In the genomic region with DNA sequence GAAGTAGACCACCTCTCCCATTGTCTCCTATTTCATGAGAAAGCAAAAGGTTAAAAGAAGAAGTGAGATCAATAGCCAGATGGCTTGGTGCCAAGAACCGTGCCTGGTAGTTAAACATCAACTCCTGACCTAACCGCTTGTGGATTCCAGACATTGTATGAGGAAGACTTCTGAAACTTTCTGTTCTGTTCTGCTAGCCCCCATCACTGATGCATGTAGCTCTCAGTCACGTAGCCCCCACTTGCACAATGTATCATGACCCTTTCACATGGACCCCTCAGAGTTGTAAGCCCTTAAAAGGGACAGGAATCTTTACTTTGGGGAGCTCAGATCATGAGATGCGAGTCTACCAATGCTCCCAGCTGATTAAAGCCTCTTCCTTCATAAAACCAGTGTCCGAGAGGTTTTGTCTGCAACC, we compare ENCODE assay signal across 13 cellular contexts.
DNase-seq lines count a peak whose midpoint lies in the region; ATAC-seq, FAIRE-seq and TF ChIP-seq lines count a peak whose summit lies in the region.
"Had no signal": no experiment of that assay in that cellular context is flagged by ENCODE, and none has a peak within 500 bp of the region (broad histone marks: within the 10 kb centered on the region; RNA-seq: fewer than 3 reads in every experiment).

No MANE protein-coding gene starts in this region.

- H3K4me1 ChIP-seq in small intestine (ENCODE audit: control insufficient read depth in 2 of 2, insufficient read depth in 1 of 2, low read depth in 1 of 2, low read length in 1 of 2) (no peaks in the 10 kb centered on the region), tibial artery (no peaks in the 10 kb centered on the region)

- 59 to 65% (median 65%) methylated on average over 5 of the region's 5 CpGs for WGBS in small intestine, 3 donors

- intact Hi-C loops in tibial artery (cut with DNase I; ENCODE audit: low total_unique reads), result no loop called here

- DNase-seq in NCI-H748 (lab: John Stamatoyannopoulos, UW; ENCODE audit: unreplicated experiment), result peak; percentile 16
- DNase-seq in NCI-H748 treated with DMSO at 0.1 percent for 48 hours (lab: John Stamatoyannopoulos, UW), result no peak
- peak; percentile 4 for DNase-seq in NCI-H2171 (lab: John Stamatoyannopoulos, UW)
- DNase-seq in small intestine, result peak; percentile 76
- no peak for DNase-seq in tibial artery
- DNase-seq in OCI-M2 (lab: John Stamatoyannopoulos, UW; ENCODE audit: unreplicated experiment), result no peak
- no peak for DNase-seq in caudate nucleus (lab: John Stamatoyannopoulos, UW)
- DNase-seq: activated CD4-positive, alpha-beta T cell treated with anti-CD3 and anti-CD28 coated beads, Interleukin-2, amount 50 U/mL, for 4 hours; effector CD4-positive, alpha-beta T cell; NCI-H1417; stimulated activated naive CD8-positive, alpha-beta T cell treated with anti-CD3 and anti-CD28 coated beads, Interleukin-15, Interleukin-2, amounts not matched to agents 100 U/mL and 50 U/mL, for 24 hours had no signal

- TF ChIP-seq CTCF in tibial artery (IDR thresholded peaks at IDR 0.05), result no peak

- H3K9me3 ChIP-seq in small intestine (ENCODE audit: control insufficient read depth, low read depth), result no peaks in the 10 kb centered on the region
- peaks cover 0 to 24% (median 6%) of the 10 kb centered on the region in 3 donors for H3K9me3 ChIP-seq in tibial artery

- H3K27ac ChIP-seq in small intestine (ENCODE audit: low read depth in 1 of 2, low read length in 1 of 2) (no peak overlapping the region), tibial artery (no peak overlapping the region), caudate nucleus (ENCODE audit: low read depth, low read length) (no peak overlapping the region)

- ATAC-seq in HG02943 (IDR thresholded peaks at IDR 0.05; ENCODE audit: low read depth, unreplicated experiment), result peak; percentile 77

- no peaks in the 10 kb centered on the region for H3K27me3 ChIP-seq in small intestine (ENCODE audit: control insufficient read depth in 2 of 2, insufficient read depth in 2 of 2, low read length in 2 of 2)
- no peaks in the 10 kb centered on the region for H3K27me3 ChIP-seq in tibial artery

- no peak for FAIRE-seq in small intestine (lab: Jason Lieb, UNC)
- FAIRE-seq: A204.1 had no signal

- H3K36me3 ChIP-seq in small intestine (ENCODE audit: control insufficient read depth in 2 of 2, insufficient read depth in 2 of 2, low read length in 2 of 2) (no peaks in the 10 kb centered on the region), tibial artery (peaks cover 0 to 13% (median 6%) of the 10 kb centered on the region in 3 donors)

- H3K4me3 ChIP-seq in small intestine (ENCODE audit: low read depth in 1 of 2, low read length in 2 of 2) (no peak overlapping the region), tibial artery (no peak overlapping the region)

Comparison
In these comparisons a context has a peak if more than half of its experiments do, and no peak if none do; other contexts are left out.
1. DNase-seq: peak in NCI-H748 (single experiment), NCI-H2171 (single experiment) and small intestine (single experiment); none in NCI-H748 treated with DMSO at 0.1 percent for 48 hours (single experiment), tibial artery (0 of 2), OCI-M2 (single experiment) and caudate nucleus (0 of 61).